In genomic region chr3:72517325-72517724, GRCh38 we compare ENCODE assay signal across 21 cellular contexts.
"Had no signal": no experiment of that assay in that cellular context is flagged by ENCODE, and none has a peak within 500 bp of the region (broad histone marks: within the 10 kb centered on the region; RNA-seq: fewer than 3 reads in every experiment).

No MANE protein-coding gene starts in this region.

- H3K36me3 Mint-ChIP-seq: naive thymus-derived CD8-positive, alpha-beta T cell; stimulated activated naive B cell treated with anti-CD40 and anti-IgM and Interleukin-4, amounts not matched to agents 10 μg/mL and 1 μg/mL and 100 μg/mL, for 72 hours had no signal

- H3K27me3 Mint-ChIP-seq: naive thymus-derived CD8-positive, alpha-beta T cell; stimulated activated naive CD8-positive, alpha-beta T cell treated with anti-CD3 and anti-CD28 coated beads, Interleukin-15, amount 100 ng/mL, for 72 hours had no signal

- H3K9me3 Mint-ChIP-seq: endodermal cell; memory B cell; naive thymus-derived CD8-positive, alpha-beta T cell; neural crest cell; stimulated activated naive CD8-positive, alpha-beta T cell treated with anti-CD3 and anti-CD28 coated beads, Interleukin-15, amount 100 ng/mL, for 72 hours had no signal

- H3K36me3 ChIP-seq: left lung, lower lobe of right lung, ovary, right atrium auricular region, tibial nerve had no signal

- FAIRE-seq: endothelial cell of umbilical vein had no signal

- H3K27me3 ChIP-seq: foreskin keratinocyte, left lung, ovary, right atrium auricular region, testis, tibial nerve had no signal

- H3K4me3 Mint-ChIP-seq: endodermal cell; memory B cell; naive thymus-derived CD8-positive, alpha-beta T cell; neural crest cell; stimulated activated naive B cell treated with anti-CD40 and anti-IgM and Interleukin-4, amounts not matched to agents 10 μg/mL and 1 μg/mL and 100 μg/mL, for 72 hours; stimulated activated naive CD8-positive, alpha-beta T cell treated with anti-CD3 and anti-CD28 coated beads, Interleukin-15, amount 100 ng/mL, for 72 hours had no signal

- DNase-seq: cerebellar nuclear complex; dermis blood vessel endothelial cell; endodermal cell; erythroblast; foreskin keratinocyte; kidney glomerular epithelial cell; left lung; lower lobe of right lung; naive thymus-derived CD8-positive, alpha-beta T cell; ovary; stimulated activated CD4-positive, alpha-beta T cell treated with anti-CD3 and anti-CD28 coated beads, Interleukin-15, amount 100 ng/mL, for 24 hours; stimulated activated CD4-positive, alpha-beta T cell treated with anti-CD3 and anti-CD28 coated beads, Interleukin-1b, Interleukin-23, amount 100 ng/mL, for 48 hours; stimulated activated CD4-positive, alpha-beta T cell treated with anti-CD3 and anti-CD28 coated beads, Interleukin-4, amount 100 ng/mL, for 4 hours; stimulated activated naive B cell treated with anti-CD40 and anti-IgM and Interleukin-4, amounts not matched to agents 10 μg/mL and 1 μg/mL and 100 μg/mL, for 72 hours; stimulated activated naive CD8-positive, alpha-beta T cell treated with anti-CD3 and anti-CD28 coated beads, Interleukin-15, amount 100 ng/mL, for 72 hours; testis had no signal

- H3K4me3 ChIP-seq: left lung, lower lobe of right lung, ovary, right atrium auricular region, testis, tibial nerve had no signal

- H3K4me1 ChIP-seq: foreskin keratinocyte, right atrium auricular region, testis had no signal

- H3K9me3 ChIP-seq: left lung, lower lobe of right lung, ovary, right atrium auricular region, testis, tibial nerve had no signal

- H3K27ac Mint-ChIP-seq: endodermal cell; memory B cell; naive thymus-derived CD8-positive, alpha-beta T cell; stimulated activated naive B cell treated with anti-CD40 and anti-IgM and Interleukin-4, amounts not matched to agents 10 μg/mL and 1 μg/mL and 100 μg/mL, for 72 hours; stimulated activated naive CD8-positive, alpha-beta T cell treated with anti-CD3 and anti-CD28 coated beads, Interleukin-15, amount 100 ng/mL, for 72 hours had no signal

- ATAC-seq: foreskin keratinocyte; left lung; lower lobe of right lung; naive thymus-derived CD8-positive, alpha-beta T cell; stimulated activated naive B cell treated with anti-CD40 and anti-IgM and Interleukin-4, amounts not matched to agents 10 μg/mL and 1 μg/mL and 100 μg/mL, for 72 hours; stimulated activated naive CD8-positive, alpha-beta T cell treated with anti-CD3 and anti-CD28 coated beads, Interleukin-15, amount 100 ng/mL, for 72 hours had no signal

- H3K27ac ChIP-seq: foreskin keratinocyte, left lung, lower lobe of right lung, ovary, right atrium auricular region, testis, tibial nerve had no signal
